ENCODE assay signal across 1 cellular context in the genomic region with DNA sequence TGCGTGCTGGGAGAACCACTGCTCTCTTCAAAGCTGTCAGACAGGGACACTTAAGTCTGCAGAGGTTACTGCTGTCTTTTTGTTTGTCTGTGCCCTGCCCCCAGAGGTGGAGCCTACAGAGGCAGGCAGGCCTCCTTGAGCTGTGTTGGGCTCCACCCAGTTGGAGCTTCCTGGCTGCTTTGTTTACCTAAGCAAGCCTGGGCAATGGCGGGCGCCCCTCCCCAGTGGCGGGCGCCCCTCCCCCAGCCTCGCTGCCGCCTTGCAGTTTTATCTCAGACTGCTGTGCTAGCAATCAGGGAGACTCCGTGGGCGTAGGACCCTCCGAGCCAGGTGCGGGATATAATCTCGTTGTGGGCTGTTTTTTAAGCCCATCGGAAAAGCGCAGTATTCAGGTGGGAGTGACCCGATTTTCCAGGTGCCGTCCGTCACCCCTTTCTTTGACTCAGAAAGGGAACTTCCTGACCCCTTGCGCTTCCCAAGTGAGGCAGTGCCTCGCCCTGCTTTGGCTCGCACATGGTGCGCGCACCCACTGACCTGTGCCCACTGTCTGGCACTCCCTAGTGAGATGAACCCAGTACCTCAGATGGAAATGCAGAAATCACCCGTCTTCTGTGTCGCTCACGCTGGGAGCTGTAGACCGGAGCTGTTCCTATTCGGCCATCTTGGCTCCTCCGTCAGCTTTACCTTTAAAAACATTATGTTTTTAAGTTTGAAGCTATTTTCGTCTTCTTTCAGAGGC.
TF ChIP-seq lines count a peak whose summit lies in the region.

No MANE protein-coding gene starts in this region.

TF ChIP-seq in SK-N-SH, 30 proteins besides CTCF, POLR2A, EP300 and RAD21:
- peak; percentile 75; the same call in 1 of the 2 replicates for TF ChIP-seq YY1 (IDR thresholded peaks at IDR 0.05; ENCODE audit: low read depth)
